ENCODE assay signal across 9 cellular contexts in genomic region chr21:29233611-29234540, GRCh38.
DNase-seq lines count a peak whose midpoint lies in the region; ATAC-seq, FAIRE-seq and TF ChIP-seq lines count a peak whose summit lies in the region.
"Had no signal": no experiment of that assay in that cellular context is flagged by ENCODE, and none has a peak within 500 bp of the region (broad histone marks: within the 10 kb centered on the region; RNA-seq: fewer than 3 reads in every experiment).

No MANE protein-coding gene starts in this region.

- H3K36me3 Mint-ChIP-seq in activated B cell treated with CpG ODN at 0.5 μM for 24 hours (ENCODE audit: low read depth), result no peaks in the 10 kb centered on the region

- peak overlapping the region; percentile 72 for H3K4me3 Mint-ChIP-seq in activated B cell treated with CpG ODN at 0.5 μM for 24 hours

- peak; percentile 55 for DNase-seq in stimulated activated CD4-positive, alpha-beta T cell treated with anti-CD3 and anti-CD28 coated beads, Interleukin-15, amount 100 ng/mL, for 24 hours
- no peak for DNase-seq in stimulated activated CD4-positive, alpha-beta T cell treated with anti-CD3 and anti-CD28 coated beads, Interleukin-12 subunit alpha, Interleukin-12 subunit beta, amount 100 ng/mL, for 4 hours
- DNase-seq in activated B cell treated with CpG ODN at 0.5 μM for 24 hours (no peak), OCI-M1 (lab: John Stamatoyannopoulos, UW) (no peak), H4 (ENCODE audit: low spot score) (no peak), RCC 7860 (ENCODE audit: low spot score) (no peak), GM19238 (ENCODE audit: insufficient read length, low spot score) (no peak)
- DNase-seq: NCI-H1436 had no signal

- intact Hi-C loops in activated B cell treated with CpG ODN at 0.5 μM for 24 hours (cut with micrococcal nuclease), result loop anchor here (1.0 to 2.0 kb wide), 13 partner anchors 26 to 615 kb away; no protein-coding TSS in a partner anchor

- no peak for FAIRE-seq in RCC 7860 (lab: Jason Lieb, UNC)

- peak overlapping the region; percentile 96 for H3K27ac Mint-ChIP-seq in activated B cell treated with CpG ODN at 0.5 μM for 24 hours

- CTCF ChIA-PET in activated B cell treated with CpG ODN at 0.5 μM for 24 hours (lab: Charles Lee), result interaction anchor here (0.9 to 4.8 kb wide), 9 partner anchors 12 to 145 kb away, joined by 3 to 27 read pairs (median 5); partner anchors contain the start of gene BACH1

- no peaks in the 10 kb centered on the region for H3K9me3 Mint-ChIP-seq in activated B cell treated with CpG ODN at 0.5 μM for 24 hours

- TF ChIP-seq CTCF in activated B cell treated with CpG ODN at 0.5 μM for 24 hours (IDR thresholded peaks at IDR 0.05), result no peak

- ATAC-seq in HG03045 (IDR thresholded peaks at IDR 0.05; ENCODE audit: unreplicated experiment) (peak; percentile 62), activated B cell treated with CpG ODN at 0.5 μM for 24 hours (ENCODE audit: low read depth) (peak; percentile 79)

- POLR2A ChIA-PET in activated B cell treated with CpG ODN at 0.5 μM for 24 hours (lab: Charles Lee), result interaction anchor here (0.7 to 8.5 kb wide), 12 partner anchors 25 to 215 kb away, joined by 3 to 137 read pairs (median 3); partner anchors contain the start of genes BACH1 and RWDD2B

- H3K27me3 Mint-ChIP-seq in activated B cell treated with CpG ODN at 0.5 μM for 24 hours, result no peaks in the 10 kb centered on the region

- peaks cover 79% of the 10 kb centered on the region for H3K4me1 Mint-ChIP-seq in activated B cell treated with CpG ODN at 0.5 μM for 24 hours
